In the genomic region with DNA sequence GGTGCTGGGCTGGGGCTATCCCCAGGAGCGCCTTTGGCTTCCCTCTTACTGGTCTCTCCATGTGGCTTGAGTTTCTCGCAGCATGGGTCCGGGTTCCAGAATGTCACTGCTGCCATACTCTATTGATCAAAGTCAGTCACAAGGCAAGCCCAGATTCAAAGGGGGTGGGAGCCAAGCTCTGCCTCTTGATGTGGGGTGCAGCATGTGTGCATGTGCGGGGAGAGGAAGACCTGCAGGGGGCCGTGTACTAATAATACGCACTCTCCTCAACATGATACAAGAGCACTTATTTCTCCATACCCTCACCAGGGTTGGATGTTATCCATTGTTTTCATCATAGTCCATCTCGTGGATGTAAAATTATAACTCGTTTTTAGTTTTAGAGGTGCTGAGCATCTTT, we compare ENCODE assay signal across 19 cellular contexts.
DNase-seq lines count a peak whose midpoint lies in the region; ATAC-seq, FAIRE-seq and TF ChIP-seq lines count a peak whose summit lies in the region.
"Had no signal": no experiment of that assay in that cellular context is flagged by ENCODE, and none has a peak within 500 bp of the region (broad histone marks: within the 10 kb centered on the region; RNA-seq: fewer than 3 reads in every experiment).

No MANE protein-coding gene starts in this region.

- 14% methylated on average over 8 of the region's 8 CpGs for WGBS in K562 (ENCODE audit: insufficient coverage, low coverage, missing lambda C conversion rate)
- 77 to 84% (median 81%) methylated on average over 6 to 8 of the region's 8 CpGs for WGBS in adrenal gland, 4 donors

- H3K27ac Mint-ChIP-seq in neural progenitor cell = peak overlapping the region; percentile 50
- H3K27ac Mint-ChIP-seq: CD4-positive, alpha-beta memory T cell; IgD-negative memory B cell had no signal

- no peak overlapping the region for H3K9ac ChIP-seq in K562 (ENCODE audit: insufficient read depth in 1 of 2, low read depth in 2 of 2, low read length in 2 of 2)
- H3K9ac ChIP-seq in neural progenitor cell = no peak overlapping the region
- H3K9ac ChIP-seq: KMS-11 had no signal

- H3K4me3 ChIP-seq in HEK293 (ENCODE audit: low read depth, low read length) (no peak overlapping the region), K562 (no peak overlapping the region), neural progenitor cell (no peak overlapping the region), adrenal gland (no peak overlapping the region)
- H3K4me3 ChIP-seq: HAP-1 had no signal

- peaks cover 5% of the 10 kb centered on the region; the same call in 1 of the 2 replicates for H4K20me1 ChIP-seq in K562 (replicated peaks; ENCODE audit: control insufficient read depth, insufficient read depth, low read length)
- no peaks in the 10 kb centered on the region for H4K20me1 ChIP-seq in neural progenitor cell (ENCODE audit: low read depth)

- no TSS peak for BruUV-seq in K562 (replicated peaks; lab: Mats Ljungman, UMichigan)

- DNase-seq in K562 (ENCODE audit: extremely low read depth in 1 of 4, low spot score in 3 of 4) (no peak), neural progenitor cell (ENCODE audit: low spot score) (no peak), adrenal gland (no peak), NCI-H2171 (lab: John Stamatoyannopoulos, UW) (no peak)
- DNase-seq: ACHN; BE2C; CD4-positive, alpha-beta memory T cell; DMS153; DMS79; GF-D8 had no signal

- no peak overlapping the region for H3K27ac ChIP-seq in HEK293 (ENCODE audit: extremely low read depth, low read depth, low read length)
- H3K27ac ChIP-seq in K562 (ENCODE audit: extremely low read depth, low read depth, low read length) = no peak overlapping the region
- H3K27ac ChIP-seq in neural progenitor cell = no peak overlapping the region
- no peak overlapping the region for H3K27ac ChIP-seq in adrenal gland
- H3K27ac ChIP-seq: KMS-11 had no signal

- no peak overlapping the region for H2AFZ ChIP-seq in K562 (ENCODE audit: low read depth, low read length)
- no peak overlapping the region for H2AFZ ChIP-seq in neural progenitor cell (replicated peaks)

- TF ChIP-seq POLR2A in K562 (conservative IDR thresholded peaks at IDR 0.05) = no peak
- TF ChIP-seq POLR2A in adrenal gland (IDR thresholded peaks at IDR 0.05) = no peak

- H3K4me1 ChIP-seq in HEK293 (ENCODE audit: control insufficient read depth, insufficient read depth, low read length) = no peaks in the 10 kb centered on the region; the same call in 1 of the 2 replicates
- peaks cover 4 to 6% of the 10 kb centered on the region in 2 experiments; a peak in 4 of 5 replicates for H3K4me1 ChIP-seq in K562 (replicated peaks in 1 of 2; ENCODE audit: control insufficient read depth in 2 of 2, insufficient read depth in 2 of 2, low read length in 2 of 2)
- peaks cover 18% of the 10 kb centered on the region for H3K4me1 ChIP-seq in neural progenitor cell
- peaks cover 0 to 7% of the 10 kb centered on the region in 2 donors for H3K4me1 ChIP-seq in adrenal gland (replicated peaks in 1 of 2)
- H3K4me1 ChIP-seq: HAP-1 had no signal

- no peak for TF ChIP-seq RAD21 in K562 (CRISPR knock-in tag; conservative IDR thresholded peaks at IDR 0.05 in 1 of 2, IDR thresholded peaks at IDR 0.05 in 1 of 2)

- POLR2A ChIA-PET in HEK293 (lab: Yijun Ruan, JAX) = interaction anchor here (0.7 kb wide), 1 partner anchor 135 kb away, joined by 3 read pairs; a partner anchor contains a TSS
- POLR2A ChIA-PET in K562 (lab: Yijun Ruan, JAX) = no interaction called here

- H3K79me2 ChIP-seq in K562 (ENCODE audit: control insufficient read depth, insufficient read depth, low read length) (no peaks in the 10 kb centered on the region), neural progenitor cell (ENCODE audit: low read depth) (no peaks in the 10 kb centered on the region)

- no peaks in the 10 kb centered on the region for H3K9me1 ChIP-seq in K562 (ENCODE audit: control insufficient read depth, insufficient read depth, low read length)

- H3K36me3 ChIP-seq in HEK293 (ENCODE audit: control insufficient read depth in 2 of 2, insufficient read depth in 1 of 2, low read length in 2 of 2) (no peaks in the 10 kb centered on the region), K562 (ENCODE audit: control insufficient read depth, insufficient read depth, low read length) (no peaks in the 10 kb centered on the region), neural progenitor cell (no peaks in the 10 kb centered on the region), adrenal gland (replicated peaks in 1 of 2) (no peaks in the 10 kb centered on the region)
- H3K36me3 ChIP-seq: BE2C, HAP-1 had no signal

- no peak for FAIRE-seq in K562 (lab: Jason Lieb, UNC)
- FAIRE-seq: A204.1, HepG2 had no signal

- in situ Hi-C loops in K562 (cut with MboI) = no loop called here

- H3K27me3 ChIP-seq in K562 (ENCODE audit: control insufficient read depth in 2 of 2, insufficient read depth in 2 of 2, low read length in 2 of 2) (peaks cover 33 to 48% of the 10 kb centered on the region in 2 experiments; a peak in 4 of 5 replicates), neural progenitor cell (no peaks in the 10 kb centered on the region), adrenal gland (no peaks in the 10 kb centered on the region)
- H3K27me3 ChIP-seq: BE2C had no signal

- peaks cover 41% of the 10 kb centered on the region for H3K4me1 Mint-ChIP-seq in neural progenitor cell
- H3K4me1 Mint-ChIP-seq: IgD-negative memory B cell had no signal

- no peak for TF ChIP-seq CTCF in HEK293 (tag by site-specific recombination; IDR thresholded peaks at IDR 0.05)
- TF ChIP-seq CTCF in K562 (IDR thresholded peaks at IDR 0.05 in 2 of 3, conservative IDR thresholded peaks at IDR 0.05 in 1 of 3; ENCODE audit: insufficient read depth in 2 of 3, low read depth in 1 of 3, low read length in 3 of 3) = no peak
- no peak for TF ChIP-seq CTCF in neural progenitor cell (IDR thresholded peaks at IDR 0.05)
- TF ChIP-seq CTCF in adrenal gland (IDR thresholded peaks at IDR 0.05) = no peak

- peak; percentile 57 for ATAC-seq in K562
- no peak for ATAC-seq in HG02870 (IDR thresholded peaks at IDR 0.05; ENCODE audit: unreplicated experiment)
- no peak for ATAC-seq in HG03280 (IDR thresholded peaks at IDR 0.05; ENCODE audit: unreplicated experiment)
- ATAC-seq: HepG2 had no signal

- no peak overlapping the region for H3K4me3 Mint-ChIP-seq in neural progenitor cell
- H3K4me3 Mint-ChIP-seq: CD14-positive monocyte; CD4-positive, alpha-beta memory T cell had no signal

- intact Hi-C loops in K562 (cut with micrococcal nuclease) (no loop called here), adrenal gland (cut with DNase I) (no loop called here)

- H3K9me3 Mint-ChIP-seq in neural progenitor cell = no peaks in the 10 kb centered on the region
- H3K9me3 Mint-ChIP-seq: CD4-positive, alpha-beta memory T cell had no signal

- H3F3A ChIP-seq in neural progenitor cell (ENCODE audit: low read depth) = no peaks in the 10 kb centered on the region

- peaks cover 4% of the 10 kb centered on the region for H3K27me3 Mint-ChIP-seq in neural progenitor cell (ENCODE audit: insufficient read depth, low read depth)
- H3K27me3 Mint-ChIP-seq: CD4-positive, alpha-beta memory T cell had no signal

- no peaks in the 10 kb centered on the region for H3K9me3 ChIP-seq in HEK293 (ENCODE audit: control insufficient read depth, insufficient read depth, low read depth, low read length)
- H3K9me3 ChIP-seq in K562 (replicated peaks; ENCODE audit: control insufficient read depth, insufficient read depth, low read depth, low read length) = no peaks in the 10 kb centered on the region
- H3K9me3 ChIP-seq in neural progenitor cell (ENCODE audit: low read depth) = no peaks in the 10 kb centered on the region
- H3K9me3 ChIP-seq in adrenal gland (replicated peaks in 1 of 3) = no peaks in the 10 kb centered on the region
- H3K9me3 ChIP-seq: BE2C, HAP-1 had no signal

- no peaks in the 10 kb centered on the region for H3K36me3 Mint-ChIP-seq in neural progenitor cell
- H3K36me3 Mint-ChIP-seq: CD14-positive monocyte; CD4-positive, alpha-beta memory T cell; IgD-negative memory B cell had no signal

- CTCF ChIA-PET in HEK293 (lab: Yijun Ruan, JAX) (interaction anchor here (0.7 to 1.4 kb wide), 2 partner anchors 11 to 17 kb away, joined by 3 to 6 read pairs; no protein-coding TSS in a partner anchor), K562 (lab: Yijun Ruan, JAX; ENCODE audit: low intra/inter-chr PET ratio) (no interaction called here)

- TF ChIP-seq EP300 in K562 (IDR thresholded peaks at IDR 0.05; ENCODE audit: low read length) = no peak

- no peak overlapping the region for H3K4me2 ChIP-seq in K562 (ENCODE audit: insufficient read depth, low read length)
- no peak overlapping the region for H3K4me2 ChIP-seq in neural progenitor cell
- H3K4me2 ChIP-seq: KMS-11 had no signal

TF ChIP-seq in HEK293, 187 proteins besides CTCF, POLR2A, EP300 and RAD21:
- peak; percentile 28; the same call in 1 of the 2 replicates for TF ChIP-seq ZIC2 (tag by site-specific recombination; IDR thresholded peaks at IDR 0.05)
- no peak for TF ChIP-seq ZNF777 (tag by site-specific recombination; IDR thresholded peaks at IDR 0.05; ENCODE audit: borderline replicate concordance)

TF ChIP-seq in K562, 482 proteins besides CTCF, POLR2A, EP300 and RAD21:
- TF ChIP-seq ARNT (IDR thresholded peaks at IDR 0.05) (no peak), ZNF830 (CRISPR knock-in tag; IDR thresholded peaks at IDR 0.05) (no peak), SAFB (IDR thresholded peaks at IDR 0.05; ENCODE audit: borderline replicate concordance, low read depth, low read length) (no peak), ZNF263 (CRISPR knock-in tag; IDR thresholded peaks at IDR 0.05; ENCODE audit: borderline replicate concordance) (no peak), ERF (CRISPR knock-in tag; IDR thresholded peaks at IDR 0.05) (no peak)
